Comparison of ENCODE assay signal across 1 cellular context in genomic region chr14:73949752-73950734, GRCh38.
TF ChIP-seq lines count a peak whose summit lies in the region.

COQ6 (plus strand) TSS chr14:73950302; CDS start chr14:73950333, 31 bp downstream.
A gene with protein sequence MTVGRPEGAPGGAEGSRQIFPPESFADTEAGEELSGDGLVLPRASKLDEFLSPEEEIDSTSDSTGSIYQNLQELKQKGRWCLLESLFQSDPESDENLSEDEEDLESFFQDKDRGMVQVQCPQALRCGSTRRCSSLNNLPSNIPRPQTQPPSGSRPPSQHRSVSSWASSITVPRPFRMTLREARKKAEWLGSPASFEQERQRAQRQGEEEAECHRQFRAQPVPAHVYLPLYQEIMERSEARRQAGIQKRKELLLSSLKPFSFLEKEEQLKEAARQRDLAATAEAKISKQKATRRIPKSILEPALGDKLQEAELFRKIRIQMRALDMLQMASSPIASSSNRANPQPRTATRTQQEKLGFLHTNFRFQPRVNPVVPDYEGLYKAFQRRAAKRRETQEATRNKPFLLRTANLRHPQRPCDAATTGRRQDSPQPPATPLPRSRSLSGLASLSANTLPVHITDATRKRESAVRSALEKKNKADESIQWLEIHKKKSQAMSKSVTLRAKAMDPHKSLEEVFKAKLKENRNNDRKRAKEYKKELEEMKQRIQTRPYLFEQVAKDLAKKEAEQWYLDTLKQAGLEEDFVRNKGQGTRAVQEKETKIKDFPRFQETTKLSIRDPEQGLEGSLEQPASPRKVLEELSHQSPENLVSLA (minus strand): TSS chr14:73950094. CDS start chr14:73950026, 68 bp downstream.

TF ChIP-seq in GM12878, 131 proteins besides CTCF, POLR2A, EP300 and RAD21 (continued from another document):
- no peak for TF ChIP-seq ZNF274 (IDR thresholded peaks at IDR 0.05; ENCODE audit: insufficient read depth, insufficient read length)
- TF ChIP-seq CREM (IDR thresholded peaks at IDR 0.05; ENCODE audit: low read depth): peak; percentile 83
- no peak for TF ChIP-seq CEBPB (IDR thresholded peaks at IDR 0.05; ENCODE audit: borderline replicate concordance in 1 of 2, low read depth in 2 of 2, low read length in 2 of 2)
- no peak for TF ChIP-seq PBX3 (IDR thresholded peaks at IDR 0.05; ENCODE audit: insufficient replicate concordance, low read depth, low read length)
- TF ChIP-seq NR2F1 (conservative IDR thresholded peaks at IDR 0.05): peak; percentile 85
- no peak for TF ChIP-seq KDM1A (IDR thresholded peaks at IDR 0.05; ENCODE audit: borderline replicate concordance)
- no peak for TF ChIP-seq SUPT20H (IDR thresholded peaks at IDR 0.05; ENCODE audit: borderline replicate concordance, control insufficient read depth, low read depth, low read length)
- no peak for TF ChIP-seq MEF2A (IDR thresholded peaks at IDR 0.05; ENCODE audit: insufficient read depth, low read depth, low read length)
- TF ChIP-seq, protein P1, sequence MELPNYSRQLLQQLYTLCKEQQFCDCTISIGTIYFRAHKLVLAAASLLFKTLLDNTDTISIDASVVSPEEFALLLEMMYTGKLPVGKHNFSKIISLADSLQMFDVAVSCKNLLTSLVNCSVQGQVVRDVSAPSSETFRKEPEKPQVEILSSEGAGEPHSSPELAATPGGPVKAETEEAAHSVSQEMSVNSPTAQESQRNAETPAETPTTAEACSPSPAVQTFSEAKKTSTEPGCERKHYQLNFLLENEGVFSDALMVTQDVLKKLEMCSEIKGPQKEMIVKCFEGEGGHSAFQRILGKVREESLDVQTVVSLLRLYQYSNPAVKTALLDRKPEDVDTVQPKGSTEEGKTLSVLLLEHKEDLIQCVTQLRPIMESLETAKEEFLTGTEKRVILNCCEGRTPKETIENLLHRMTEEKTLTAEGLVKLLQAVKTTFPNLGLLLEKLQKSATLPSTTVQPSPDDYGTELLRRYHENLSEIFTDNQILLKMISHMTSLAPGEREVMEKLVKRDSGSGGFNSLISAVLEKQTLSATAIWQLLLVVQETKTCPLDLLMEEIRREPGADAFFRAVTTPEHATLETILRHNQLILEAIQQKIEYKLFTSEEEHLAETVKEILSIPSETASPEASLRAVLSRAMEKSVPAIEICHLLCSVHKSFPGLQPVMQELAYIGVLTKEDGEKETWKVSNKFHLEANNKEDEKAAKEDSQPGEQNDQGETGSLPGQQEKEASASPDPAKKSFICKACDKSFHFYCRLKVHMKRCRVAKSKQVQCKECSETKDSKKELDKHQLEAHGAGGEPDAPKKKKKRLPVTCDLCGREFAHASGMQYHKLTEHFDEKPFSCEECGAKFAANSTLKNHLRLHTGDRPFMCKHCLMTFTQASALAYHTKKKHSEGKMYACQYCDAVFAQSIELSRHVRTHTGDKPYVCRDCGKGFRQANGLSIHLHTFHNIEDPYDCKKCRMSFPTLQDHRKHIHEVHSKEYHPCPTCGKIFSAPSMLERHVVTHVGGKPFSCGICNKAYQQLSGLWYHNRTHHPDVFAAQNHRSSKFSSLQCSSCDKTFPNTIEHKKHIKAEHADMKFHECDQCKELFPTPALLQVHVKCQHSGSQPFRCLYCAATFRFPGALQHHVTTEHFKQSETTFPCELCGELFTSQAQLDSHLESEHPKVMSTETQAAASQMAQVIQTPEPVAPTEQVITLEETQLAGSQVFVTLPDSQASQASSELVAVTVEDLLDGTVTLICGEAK (IDR thresholded peaks at IDR 0.05; ENCODE audit: borderline replicate concordance): peak; percentile 86
- TF ChIP-seq, protein P2, sequence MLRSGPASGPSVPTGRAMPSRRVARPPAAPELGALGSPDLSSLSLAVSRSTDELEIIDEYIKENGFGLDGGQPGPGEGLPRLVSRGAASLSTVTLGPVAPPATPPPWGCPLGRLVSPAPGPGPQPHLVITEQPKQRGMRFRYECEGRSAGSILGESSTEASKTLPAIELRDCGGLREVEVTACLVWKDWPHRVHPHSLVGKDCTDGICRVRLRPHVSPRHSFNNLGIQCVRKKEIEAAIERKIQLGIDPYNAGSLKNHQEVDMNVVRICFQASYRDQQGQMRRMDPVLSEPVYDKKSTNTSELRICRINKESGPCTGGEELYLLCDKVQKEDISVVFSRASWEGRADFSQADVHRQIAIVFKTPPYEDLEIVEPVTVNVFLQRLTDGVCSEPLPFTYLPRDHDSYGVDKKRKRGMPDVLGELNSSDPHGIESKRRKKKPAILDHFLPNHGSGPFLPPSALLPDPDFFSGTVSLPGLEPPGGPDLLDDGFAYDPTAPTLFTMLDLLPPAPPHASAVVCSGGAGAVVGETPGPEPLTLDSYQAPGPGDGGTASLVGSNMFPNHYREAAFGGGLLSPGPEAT (IDR thresholded peaks at IDR 0.05; ENCODE audit: low read depth): peak; percentile 57
